ENCODE assay signal across 30 cellular contexts in genomic region chr4:15944895-15945294, GRCh38. TPM values are rescaled to one million over a fixed set of nuclear protein-coding genes. Genes with fewer than 3 reads are reported as not detected.
"Had no signal": no experiment of that assay in that cellular context is flagged by ENCODE, and none has a peak within 500 bp of the region (broad histone marks: within the 10 kb centered on the region; RNA-seq: fewer than 3 reads in every experiment).

No MANE protein-coding gene starts in this region.

- H3K4me3 Mint-ChIP-seq: dendritic cell treated with granulocyte-macrophage colony-stimulating factor and Interleukin-4, amounts not matched to agents 40 ng/mL and 50 ng/mL, for 4 days; effector memory CD8-positive, alpha-beta T cell; endodermal cell; mesothelial cell of epicardium; naive B cell had no signal

- H3K27ac ChIP-seq: colonic mucosa, epithelial cell of prostate, esophagus squamous epithelium, gastrocnemius medialis, heart right ventricle, left lung, lower lobe of right lung had no signal

- H3K27me3 Mint-ChIP-seq: dendritic cell treated with granulocyte-macrophage colony-stimulating factor and Interleukin-4, amounts not matched to agents 40 ng/mL and 50 ng/mL, for 4 days had no signal

- H3K27ac Mint-ChIP-seq: dendritic cell treated with granulocyte-macrophage colony-stimulating factor and Interleukin-4, amounts not matched to agents 40 ng/mL and 50 ng/mL, for 4 days; effector memory CD8-positive, alpha-beta T cell; endodermal cell; mesothelial cell of epicardium; naive B cell had no signal

- H3K36me3 Mint-ChIP-seq: mesothelial cell of epicardium, naive B cell had no signal

- H3K4me1 Mint-ChIP-seq: mesothelial cell of epicardium, naive B cell had no signal

- H3K4me3 ChIP-seq: colonic mucosa, esophagus squamous epithelium, gastrocnemius medialis, heart right ventricle, left lung, lower lobe of right lung, mucosa of descending colon had no signal

- H3K4me1 ChIP-seq: colonic mucosa, gastrocnemius medialis, heart right ventricle, left lung, lower lobe of right lung had no signal

- H3K27me3 ChIP-seq: colonic mucosa, esophagus squamous epithelium, gastrocnemius medialis, left lung had no signal

- H3K36me3 ChIP-seq: colonic mucosa, esophagus squamous epithelium, gastrocnemius medialis, heart right ventricle, left lung, lower lobe of right lung had no signal

- DNase-seq: colonic mucosa; cortex of kidney; effector CD8-positive, alpha-beta T cell; effector memory CD8-positive, alpha-beta T cell; endodermal cell; erythroblast; esophagus squamous epithelium; foreskin fibroblast; foreskin melanocyte; gastrocnemius medialis; glutamatergic neuron; head of caudate nucleus; heart right ventricle; hypothalamus; left cardiac atrium; left lung; left ventricle myocardium superior; lower lobe of right lung; mesenchymal stem cell; mucosa of descending colon; naive B cell had no signal

- ATAC-seq: effector memory CD8-positive, alpha-beta T cell; esophagus mucosa; gastrocnemius medialis; heart right ventricle; left ventricle myocardium superior; mucosa of descending colon had no signal

- H3K9me3 ChIP-seq: colonic mucosa, esophagus squamous epithelium, gastrocnemius medialis, heart right ventricle, left lung, lower lobe of right lung, mucosa of descending colon had no signal

- H3K9me3 Mint-ChIP-seq: dendritic cell treated with granulocyte-macrophage colony-stimulating factor and Interleukin-4, amounts not matched to agents 40 ng/mL and 50 ng/mL, for 4 days; effector memory CD8-positive, alpha-beta T cell; endodermal cell; mesothelial cell of epicardium; naive B cell had no signal

RNA-seq across cellular contexts. Expression of gene FGFBP1, which starts 6.4 kb away (rescaled TPM):
- total RNA-seq: dermis microvascular lymphatic vessel endothelial cell, endodermal cell, gastrocnemius medialis, glomerular endothelial cell, heart right ventricle, left cardiac atrium, left ventricle myocardium superior, lung microvascular endothelial cell, myocyte had no signal

RNA-seq across cellular contexts. Expression of gene FGFBP2, which starts 18.1 kb away (rescaled TPM):
- total RNA-seq: dermis microvascular lymphatic vessel endothelial cell, endodermal cell, esophagus mucosa, esophagus squamous epithelium, glomerular endothelial cell, kidney epithelial cell, lung microvascular endothelial cell, mesothelial cell of epicardium had no signal
